In the genomic region with DNA sequence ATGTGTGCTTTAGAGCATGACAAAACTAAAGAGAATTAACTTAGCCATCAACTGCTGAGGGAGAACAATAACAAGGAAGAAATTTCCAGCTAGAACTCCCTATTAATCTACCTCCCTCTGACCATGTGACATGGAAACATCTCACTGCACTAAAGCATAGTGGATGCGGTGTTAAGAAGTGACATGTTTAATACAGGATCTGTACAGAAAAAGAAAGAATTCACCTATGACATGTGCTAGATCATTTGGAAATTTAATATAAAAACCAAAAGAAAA, we compare ENCODE assay signal across 16 cellular contexts.
"Had no signal": no experiment of that assay in that cellular context is flagged by ENCODE, and none has a peak within 500 bp of the region (broad histone marks: within the 10 kb centered on the region; RNA-seq: fewer than 3 reads in every experiment).

No MANE protein-coding gene starts in this region.

- ATAC-seq: activated CD8-positive, alpha-beta memory T cell treated with anti-CD3 and anti-CD28 coated beads, Interleukin-2, amount 10 ng/mL, durations not matched to agents 7 days and 5 days; effector memory CD8-positive, alpha-beta T cell; left cardiac atrium; naive thymus-derived CD4-positive, alpha-beta T cell had no signal

- H3K27ac ChIP-seq: ovary had no signal

- H3K9me3 ChIP-seq: ovary had no signal

- H3K36me3 ChIP-seq: ovary had no signal

- DNase-seq: activated CD4-positive, alpha-beta T cell treated with anti-CD3 and anti-CD28 coated beads, Interleukin-2, amount 50 U/mL, for 4 hours; activated CD4-positive, CD25-positive, alpha-beta regulatory T cell treated with anti-CD3 and anti-CD28 coated beads, Interleukin-2, amount 50 U/mL, for 72 hours; activated CD8-positive, alpha-beta memory T cell treated with anti-CD3 and anti-CD28 coated beads, Interleukin-2, amount 10 ng/mL, durations not matched to agents 7 days and 5 days; activated gamma-delta T cell; activated T-cell treated with anti-CD3 and anti-CD28 coated beads, Interleukin-2, amount 50 U/mL, for 48 hours; amygdala; cerebellar nuclear complex; effector memory CD8-positive, alpha-beta T cell; erythroblast; hippocampal formation; left cardiac atrium; naive thymus-derived CD4-positive, alpha-beta T cell; ovary; stimulated activated CD4-positive, alpha-beta T cell treated with anti-CD3 and anti-CD28 coated beads, Interleukin-2, amount 100 ng/mL, for 48 hours; stimulated activated naive CD4-positive, alpha-beta T cell treated with Interleukin-2 at 50 U/mL for 16 hours had no signal

- H3K27me3 ChIP-seq: ovary had no signal

- H3K4me3 ChIP-seq: lung, ovary had no signal
